Comparison of ENCODE assay signal across 1 cellular context in genomic region chr5:11902304-11902703, GRCh38.
TF ChIP-seq lines count a peak whose summit lies in the region.

No MANE protein-coding gene starts in this region.

TF ChIP-seq in WTC11, 78 proteins besides CTCF, POLR2A, EP300 and RAD21 (continued from another document):
- TF ChIP-seq ZSCAN18 (CRISPR knock-in tag; IDR thresholded peaks at IDR 0.05) = no peak
- TF ChIP-seq FOXK1 (CRISPR knock-in tag; IDR thresholded peaks at IDR 0.05) = no peak
- no peak for TF ChIP-seq E2F4 (CRISPR knock-in tag; IDR thresholded peaks at IDR 0.05; ENCODE audit: borderline replicate concordance, low read depth)
- no peak for TF ChIP-seq MXD4 (CRISPR knock-in tag; IDR thresholded peaks at IDR 0.05; ENCODE audit: borderline replicate concordance)
- TF ChIP-seq JUN (CRISPR knock-in tag; IDR thresholded peaks at IDR 0.05) = no peak
